9 cellular contexts compared by ENCODE assay signal in genomic region chr11:108498816-108499408, GRCh38. TPM values are rescaled to one million over a fixed set of nuclear protein-coding genes. Genes with fewer than 3 reads are reported as not detected.
DNase-seq lines count a peak whose midpoint lies in the region; ATAC-seq, FAIRE-seq and TF ChIP-seq lines count a peak whose summit lies in the region.
"Had no signal": no experiment of that assay in that cellular context is flagged by ENCODE, and none has a peak within 500 bp of the region (broad histone marks: within the 10 kb centered on the region; RNA-seq: fewer than 3 reads in every experiment).

No MANE protein-coding gene starts in this region.

- FAIRE-seq in bronchial epithelial cell (lab: Jason Lieb, UNC): no peak
- no peak for FAIRE-seq in RCC 7860 (lab: Jason Lieb, UNC)

- H3K27ac Mint-ChIP-seq in activated T-cell treated with anti-CD3 and anti-CD28 coated beads, Interleukin-2, amount 50 U/mL, for 72 hours: peak overlapping the region; percentile 14

- H3K9me3 ChIP-seq in mesenchymal stem cell (ENCODE audit: control insufficient read depth, low read length): no peaks in the 10 kb centered on the region
- H3K9me3 ChIP-seq: neutrophil had no signal

- H3K27me3 Mint-ChIP-seq in activated T-cell treated with anti-CD3 and anti-CD28 coated beads, Interleukin-2, amount 50 U/mL, for 72 hours (ENCODE audit: low read depth): no peaks in the 10 kb centered on the region

- H2AFZ ChIP-seq in mesenchymal stem cell (ENCODE audit: low read depth, low read length): peak overlapping the region; percentile 98

- H3K4me3 Mint-ChIP-seq in activated T-cell treated with anti-CD3 and anti-CD28 coated beads, Interleukin-2, amount 50 U/mL, for 72 hours: peak overlapping the region; percentile 80 to 90

- peaks cover 14% of the 10 kb centered on the region for H3K79me1 ChIP-seq in mesenchymal stem cell (replicated peaks; ENCODE audit: low read length, poor library complexity, severe bottlenecking)

- peaks cover 0 to 1% of the 10 kb centered on the region in 2 donors for H3K36me3 Mint-ChIP-seq in activated T-cell treated with anti-CD3 and anti-CD28 coated beads, Interleukin-2, amount 50 U/mL, for 72 hours (ENCODE audit: insufficient read depth in 2 of 2)

- H3K4me3 ChIP-seq in bronchial epithelial cell (ENCODE audit: low read depth, low read length): peak overlapping the region; percentile 45
- peak overlapping the region; percentile 71 to 82 for H3K4me3 ChIP-seq in mesenchymal stem cell (ENCODE audit: insufficient read depth in 1 of 2, low read depth in 1 of 2, low read length in 2 of 2)

- H3K4me1 ChIP-seq in mesenchymal stem cell (ENCODE audit: control insufficient read depth, insufficient read depth, low read depth, low read length): peaks cover 8% of the 10 kb centered on the region

- ATAC-seq in activated T-cell treated with anti-CD3 and anti-CD28 coated beads, Interleukin-2, amount 50 U/mL, for 72 hours (replicated peaks in 1 of 2): no peak
- ATAC-seq in GM21447 (IDR thresholded peaks at IDR 0.05; ENCODE audit: unreplicated experiment): no peak
- no peak for ATAC-seq in GM18511 (IDR thresholded peaks at IDR 0.05; ENCODE audit: unreplicated experiment)

- H4K8ac ChIP-seq in mesenchymal stem cell (ENCODE audit: low read length): peak overlapping the region; percentile 90

- H3K14ac ChIP-seq in mesenchymal stem cell (ENCODE audit: low read length in 2 of 2): peak overlapping the region in 1 of 2 experiments; percentile 96

- no peak overlapping the region for H4K91ac ChIP-seq in mesenchymal stem cell (ENCODE audit: low read length)

- peak overlapping the region in 1 of 2 experiments; percentile 60 for H2BK12ac ChIP-seq in mesenchymal stem cell (ENCODE audit: low read length in 2 of 2)

- peak overlapping the region; percentile 94 for H3K9ac ChIP-seq in mesenchymal stem cell (ENCODE audit: low read length)

- no peak overlapping the region for H2BK15ac ChIP-seq in mesenchymal stem cell (ENCODE audit: low read depth, poor library complexity, severe bottlenecking)

- peak overlapping the region; percentile 39 for H2AK5ac ChIP-seq in mesenchymal stem cell (ENCODE audit: low read length, severe bottlenecking)

- no peak overlapping the region for H2BK120ac ChIP-seq in mesenchymal stem cell (ENCODE audit: low read depth, low read length)

- peak overlapping the region in 1 of 2 experiments; percentile 81 for H3K4ac ChIP-seq in mesenchymal stem cell (ENCODE audit: low read depth in 1 of 2, low read length in 2 of 2)

- no peak overlapping the region for H2BK5ac ChIP-seq in mesenchymal stem cell (ENCODE audit: low read depth, low read length, poor library complexity, severe bottlenecking)

- H3K36me3 ChIP-seq in bronchial epithelial cell (ENCODE audit: control insufficient read depth, insufficient read depth, low read length) (no peaks in the 10 kb centered on the region), mesenchymal stem cell (ENCODE audit: control insufficient read depth in 1 of 2, insufficient read depth in 2 of 2, low read depth in 1 of 2, low read length in 2 of 2) (no peaks in the 10 kb centered on the region)
- H3K36me3 ChIP-seq: neutrophil had no signal

- no peak for DNase-seq in activated T-cell treated with anti-CD3 and anti-CD28 coated beads, Interleukin-2, amount 50 U/mL, for 72 hours
- no peak for DNase-seq in activated T-cell treated with anti-CD3 and anti-CD28 coated beads, Interleukin-2, amount 50 U/mL, for 1 hour
- DNase-seq in bronchial epithelial cell (ENCODE audit: low read depth) (no peak), mesenchymal stem cell (no peak), ureter (ENCODE audit: low spot score) (peak; percentile 44), RCC 7860 (ENCODE audit: low spot score) (no peak)

- H3K4me2 ChIP-seq in mesenchymal stem cell (ENCODE audit: low read length, poor library complexity, severe bottlenecking): peak overlapping the region; percentile 73

- H3K23ac ChIP-seq in mesenchymal stem cell (ENCODE audit: low read length in 2 of 2): peak overlapping the region in 1 of 2 experiments; percentile 9

- WGBS in mesenchymal stem cell: 91% methylated on average over 25 of the region's 29 CpGs

- H3K27me3 ChIP-seq in bronchial epithelial cell (ENCODE audit: control insufficient read depth, insufficient read depth, low read length): no peaks in the 10 kb centered on the region
- H3K27me3 ChIP-seq in mesenchymal stem cell (ENCODE audit: control insufficient read depth in 1 of 2, insufficient read depth in 1 of 2, low read length in 2 of 2): no peaks in the 10 kb centered on the region

- no peak for TF ChIP-seq CTCF in bronchial epithelial cell (IDR thresholded peaks at IDR 0.05; ENCODE audit: insufficient read depth, low read length, severe bottlenecking)

- H3K4me1 Mint-ChIP-seq in activated T-cell treated with anti-CD3 and anti-CD28 coated beads, Interleukin-2, amount 50 U/mL, for 72 hours (ENCODE audit: low read depth): peaks cover 19% of the 10 kb centered on the region

- H3K27ac ChIP-seq in mesenchymal stem cell (ENCODE audit: low read length, poor library complexity, severe bottlenecking): peak overlapping the region; percentile 79
- H3K27ac ChIP-seq: neutrophil had no signal

- H3K9me3 Mint-ChIP-seq in activated T-cell treated with anti-CD3 and anti-CD28 coated beads, Interleukin-2, amount 50 U/mL, for 72 hours: no peaks in the 10 kb centered on the region

- H3K18ac ChIP-seq in mesenchymal stem cell (ENCODE audit: low read depth in 1 of 2, low read length in 2 of 2): peak overlapping the region in 1 of 2 experiments; percentile 99

RNA-seq across cellular contexts. Expression of gene POGLUT3, which starts 0.7 kb away (rescaled TPM):
- total RNA-seq in activated T-cell treated with anti-CD3 and anti-CD28 coated beads, Interleukin-2, amount 50 U/mL, for 72 hours: 10 to 100 TPM; 12.1 to 16.2 TPM
- total RNA-seq in bronchial epithelial cell (2.9 and 5.0 TPM in 2 replicates), ureter (37.7 TPM)
- 39.9 TPM for polyA plus RNA-seq in mesenchymal stem cell (2013, experiment 1 of 2)
- polyA plus RNA-seq in mesenchymal stem cell (2013, experiment 2 of 2): 40.6 TPM

RNA-seq across cellular contexts. Expression of gene C11orf65, which starts 31.6 kb away (rescaled TPM):
- total RNA-seq in activated T-cell treated with anti-CD3 and anti-CD28 coated beads, Interleukin-2, amount 50 U/mL, for 72 hours: 1 to 10 TPM; 1.2 to 1.5 TPM
- total RNA-seq in bronchial epithelial cell (0.79 and 1.8 TPM in 2 replicates), ureter (1.5 TPM)
- polyA plus RNA-seq in mesenchymal stem cell (2013, experiment 1 of 2): 0.55 TPM
- polyA plus RNA-seq in mesenchymal stem cell (2013, experiment 2 of 2): 0.38 TPM
